ENCODE assay signal across 22 cellular contexts in the genomic region with DNA sequence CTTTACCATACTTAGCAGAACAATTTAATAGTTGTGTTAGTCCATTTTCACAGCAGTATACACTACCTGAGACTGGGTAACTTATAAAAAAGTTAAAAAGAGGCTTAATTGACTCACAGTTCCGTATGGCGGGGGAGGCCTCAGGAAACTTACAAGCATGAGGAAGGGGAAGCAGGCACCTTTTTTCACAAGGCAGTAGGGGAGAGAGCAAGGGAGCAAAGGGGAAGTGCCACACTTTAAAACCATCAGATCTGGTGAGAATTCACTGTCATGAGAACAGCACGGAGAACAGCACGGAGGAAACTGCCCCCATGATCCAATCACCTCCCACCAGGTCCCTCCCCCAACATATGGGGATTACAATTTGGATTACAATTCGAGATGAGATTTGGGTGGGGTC.
A peak's percentile ranks its signal among the peaks of the same experiment; 100 is the strongest.
DNase-seq lines count a peak whose midpoint lies in the region; ATAC-seq and TF ChIP-seq lines count a peak whose summit lies in the region.
"Had no signal": no experiment of that assay in that cellular context is flagged by ENCODE, and none has a peak within 500 bp of the region (broad histone marks: within the 10 kb centered on the region; RNA-seq: fewer than 3 reads in every experiment).

No MANE protein-coding gene starts in this region.

- no peak overlapping the region for H3K4me3 ChIP-seq in NB4 (ENCODE audit: low read depth, low read length)
- H3K4me3 ChIP-seq: BLaER1 treated with 17β-estradiol and CSF1 and Interleukin-3, amounts not matched to agents 10 nM and 100 nM; GM23338 had no signal

- H3K9me3 Mint-ChIP-seq in stimulated activated memory B cell treated with anti-CD40 and anti-IgM and Interleukin-4, amounts not matched to agents 10 μg/mL and 1 μg/mL and 100 μg/mL, for 72 hours = no peaks in the 10 kb centered on the region
- H3K9me3 Mint-ChIP-seq: CD8-positive, alpha-beta T cell; GM23338 had no signal

- DNase-seq in NCI-H82 (lab: John Stamatoyannopoulos, UW) = peak; percentile 6
- no peak for DNase-seq in NCI-H82 treated with DMSO at 0.1 percent for 48 hours (lab: John Stamatoyannopoulos, UW; ENCODE audit: unreplicated experiment)
- peak; percentile 31 for DNase-seq in NB4 (ENCODE audit: low read depth)
- peak; percentile 71 for DNase-seq in SKM-1 treated with dmso at 0.1 percent for 144 hours (lab: John Stamatoyannopoulos, UW; ENCODE audit: unreplicated experiment)
- DNase-seq in middle frontal gyrus (ENCODE audit: extremely low spot score, low spot score) = no peak
- DNase-seq: ACHN; Calu3; CD8-positive, alpha-beta T cell; DMS153; HCEC 1CT; IMR-90; NCI-H1105 treated with DMSO at 0.1 percent for 48 hours; NCI-H2029 treated with DMSO at 0.1 percent for 48 hours; NCI-H226; NCI-H524; NCI-H774 had no signal

- H3K36me3 Mint-ChIP-seq in stimulated activated memory B cell treated with anti-CD40 and anti-IgM and Interleukin-4, amounts not matched to agents 10 μg/mL and 1 μg/mL and 100 μg/mL, for 72 hours = no peaks in the 10 kb centered on the region
- H3K36me3 Mint-ChIP-seq: CD8-positive, alpha-beta T cell had no signal

- no peaks in the 10 kb centered on the region for H3K27me3 Mint-ChIP-seq in stimulated activated memory B cell treated with anti-CD40 and anti-IgM and Interleukin-4, amounts not matched to agents 10 μg/mL and 1 μg/mL and 100 μg/mL, for 72 hours

- no peak for TF ChIP-seq CTCF in NB4 (IDR thresholded peaks at IDR 0.05; ENCODE audit: low read depth, low read length)

- TF ChIP-seq POLR2A in NB4 (IDR thresholded peaks at IDR 0.05; ENCODE audit: extremely low read depth, insufficient read length) = no peak

- H3K4me1 Mint-ChIP-seq in stimulated activated memory B cell treated with anti-CD40 and anti-IgM and Interleukin-4, amounts not matched to agents 10 μg/mL and 1 μg/mL and 100 μg/mL, for 72 hours = peaks cover 7% of the 10 kb centered on the region
- H3K4me1 Mint-ChIP-seq: GM23338 had no signal

- no peak overlapping the region for H3K4me3 Mint-ChIP-seq in stimulated activated memory B cell treated with anti-CD40 and anti-IgM and Interleukin-4, amounts not matched to agents 10 μg/mL and 1 μg/mL and 100 μg/mL, for 72 hours
- H3K4me3 Mint-ChIP-seq: CD8-positive, alpha-beta T cell; GM23338 had no signal

- peak; percentile 31 for ATAC-seq in stimulated activated memory B cell treated with anti-CD40 and anti-IgM and Interleukin-4, amounts not matched to agents 10 μg/mL and 1 μg/mL and 100 μg/mL, for 72 hours
- ATAC-seq in HG03095 (IDR thresholded peaks at IDR 0.05; ENCODE audit: unreplicated experiment) (no peak), HG03457 (IDR thresholded peaks at IDR 0.05; ENCODE audit: unreplicated experiment) (no peak)
- ATAC-seq: CD8-positive, alpha-beta T cell; GM23338; Panc1 had no signal

- no peak overlapping the region for H3K27ac Mint-ChIP-seq in stimulated activated memory B cell treated with anti-CD40 and anti-IgM and Interleukin-4, amounts not matched to agents 10 μg/mL and 1 μg/mL and 100 μg/mL, for 72 hours
- H3K27ac Mint-ChIP-seq: CD8-positive, alpha-beta T cell; GM23338 had no signal

Comparison
In these comparisons a context has a peak if more than half of its experiments do, and no peak if none do; other contexts are left out.
1. DNase-seq: peak in NCI-H82 (single experiment), NB4 (single experiment) and SKM-1 treated with dmso at 0.1 percent for 144 hours (single experiment); none in NCI-H82 treated with DMSO at 0.1 percent for 48 hours (single experiment) and middle frontal gyrus (single experiment).